Comparison of ENCODE assay signal across 8 cellular contexts in the genomic region with DNA sequence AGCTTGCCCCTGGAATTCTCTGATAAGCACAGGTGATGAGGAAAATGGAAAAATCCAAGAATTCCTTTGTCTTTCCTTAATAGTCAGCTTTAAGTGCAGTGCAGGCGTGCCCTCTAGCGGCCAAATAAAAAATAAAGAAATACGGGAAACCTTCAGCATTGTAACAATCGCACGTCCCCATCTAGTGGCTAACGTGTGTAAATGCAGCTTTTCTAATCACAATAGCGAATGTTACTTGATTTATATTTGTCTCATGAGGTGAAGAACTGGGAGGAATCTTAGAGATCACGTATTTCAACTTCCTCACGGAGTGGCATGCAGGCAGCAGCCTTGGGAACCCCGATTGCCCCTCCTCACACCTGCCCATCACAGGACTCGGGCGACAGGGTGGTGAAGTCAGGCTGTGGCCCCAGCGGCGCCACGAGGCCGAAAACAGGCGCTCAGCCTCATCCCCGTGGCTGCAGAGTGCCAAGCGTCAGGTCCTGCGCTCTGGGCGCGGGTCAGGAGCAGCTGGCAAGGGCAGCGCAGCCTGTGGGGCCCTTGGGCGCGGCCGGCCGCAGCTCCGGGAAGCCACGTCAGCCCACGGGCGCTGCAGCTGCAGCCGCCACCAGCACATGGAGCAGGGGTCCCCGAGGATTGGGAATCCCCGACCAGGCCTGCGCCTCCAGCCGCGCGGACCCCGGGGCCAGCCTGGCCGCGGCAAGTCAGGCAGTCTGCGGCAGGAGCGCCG. TPM values are rescaled to one million over a fixed set of nuclear protein-coding genes. Genes with fewer than 3 reads are reported as not detected.
DNase-seq lines count a peak whose midpoint lies in the region; ATAC-seq and TF ChIP-seq lines count a peak whose summit lies in the region.
"Not testable (repeated sequence)": the region's sequence is repeated elsewhere in the genome, so short reads cannot be mapped to it uniquely, and the experiment has no call there.

No MANE protein-coding gene starts in this region.

- not testable (repeated sequence) for H3K36me3 ChIP-seq in Peyer's patch; endocrine pancreas (ENCODE audit: control insufficient read depth, insufficient read depth, low read length); sigmoid colon

- TF ChIP-seq EP300 in sigmoid colon (IDR thresholded peaks at IDR 0.05): not testable (repeated sequence)

- peak; percentile 50 to 83 (median 68) for DNase-seq in Peyer's patch
- peak; percentile 76 to 77 for DNase-seq in activated T-cell treated with anti-CD3 and anti-CD28 coated beads, Interleukin-2, amount 50 U/mL, for 48 hours
- peak; percentile 76 for DNase-seq in sigmoid colon
- peak; percentile 74 for DNase-seq in ureter (ENCODE audit: low spot score)

- intact Hi-C loops in sigmoid colon (cut with DNase I): loop anchor here (2.0 to 5.0 kb wide), 3 partner anchors 100 to 296 kb away; a partner anchor contains a TSS

- peak; percentile 65 for ATAC-seq in HG02798 (IDR thresholded peaks at IDR 0.05; ENCODE audit: poor library complexity, unreplicated experiment)

- peak overlapping the region; percentile 68 for H3K9ac ChIP-seq in endocrine pancreas (ENCODE audit: control insufficient read depth, insufficient read depth, low read length)

- not testable (repeated sequence) for H3K27me3 ChIP-seq in Peyer's patch; endocrine pancreas (ENCODE audit: control insufficient read depth, insufficient read depth, low read length); layer of hippocampus (ENCODE audit: control insufficient read depth, insufficient read depth, low read length); sigmoid colon

- 0 to 1% methylated on average over 42 of the region's 44 CpGs for WGBS in sigmoid colon, 2 donors

- peak overlapping the region; percentile 57 to 89 (median 68) for H3K4me3 ChIP-seq in Peyer's patch
- not testable (repeated sequence) for H3K4me3 ChIP-seq in endocrine pancreas (ENCODE audit: control insufficient read depth, insufficient read depth, low read length)
- peak overlapping the region; percentile 64 to 82 (median 70) for H3K4me3 ChIP-seq in sigmoid colon

- TF ChIP-seq POLR2A in Peyer's patch (IDR thresholded peaks at IDR 0.05); sigmoid colon (IDR thresholded peaks at IDR 0.05): not testable (repeated sequence)

- TF ChIP-seq CTCF in GM12874 (IDR thresholded peaks at IDR 0.05; ENCODE audit: insufficient read depth, low read depth, low read length) (peak; percentile 61), Peyer's patch (IDR thresholded peaks at IDR 0.05) (peak; percentile 84 to 100 (median 100)), sigmoid colon (IDR thresholded peaks at IDR 0.05) (peak; percentile 85 to 99 (median 96))

- peak overlapping the region; percentile 86 to 98 (median 96) for H3K27ac ChIP-seq in Peyer's patch
- H3K27ac ChIP-seq in layer of hippocampus (ENCODE audit: low read depth, low read length): peak overlapping the region; percentile 92
- H3K27ac ChIP-seq in sigmoid colon: peak overlapping the region; percentile 88 to 95 (median 92)

- H3K4me1 ChIP-seq in Peyer's patch; endocrine pancreas (ENCODE audit: control insufficient read depth, insufficient read depth, low read length); sigmoid colon: not testable (repeated sequence)

- H3K9me3 ChIP-seq in Peyer's patch; endocrine pancreas (ENCODE audit: control insufficient read depth, low read length); sigmoid colon: not testable (repeated sequence)

RNA-seq across cellular contexts. Expression of a gene that starts 0.5 kb away (rescaled TPM):
- total RNA-seq in Peyer's patch (100 to 1,000 TPM in 1 of 4 donors, 10 to 100 TPM in 3; 25.4 to 109 (median 32.0) TPM), sigmoid colon (10 to 100 TPM; 26.5 to 51.0 (median 29.9) TPM), ureter (41.2 TPM)
- 1 to 10 TPM in 2 of 3 donors, not detected in 1; 1.8 to 5.5 TPM for polyA plus RNA-seq in sigmoid colon

RNA-seq across cellular contexts. Expression of a gene that starts 17.8 kb away (rescaled TPM):
- total RNA-seq in Peyer's patch (1 to 10 TPM in 2 of 4 donors, under 1 TPM in 1, not detected in 1; 0.88 to 6.6 (median 3.9) TPM), sigmoid colon (10 to 100 TPM; 11.6 to 21.6 (median 15.1) TPM), ureter (18.6 TPM)
- 1 to 10 TPM; 3.0 to 8.5 (median 7.2) TPM for polyA plus RNA-seq in sigmoid colon
